Comparison of ENCODE assay signal across 9 cellular contexts in genomic region chr5:132260051-132260450, GRCh38. TPM values are rescaled to one million over a fixed set of nuclear protein-coding genes. Genes with fewer than 3 reads are reported as not detected.
DNase-seq lines count a peak whose midpoint lies in the region; ATAC-seq and TF ChIP-seq lines count a peak whose summit lies in the region.
"Had no signal": no experiment of that assay in that cellular context is flagged by ENCODE, and none has a peak within 500 bp of the region (broad histone marks: within the 10 kb centered on the region; RNA-seq: fewer than 3 reads in every experiment).

No MANE protein-coding gene starts in this region.

- no peak for TF ChIP-seq POLR2A in uterus (IDR thresholded peaks at IDR 0.05)

- whole genome bisulfite sequencing in heart right ventricle, 2 donors = 71 to 74% methylated on average over 6 of the region's 6 CpGs

- H3K27ac ChIP-seq in heart right ventricle (peak overlapping the region in 6 of 10 donors; percentile 2 to 73 (median 56)), uterus (peak overlapping the region; percentile 96 to 99)

- peaks cover 15% of the 10 kb centered on the region for H3K36me3 Mint-ChIP-seq in chondrocyte (ENCODE audit: low read depth)
- H3K36me3 Mint-ChIP-seq: CD4-positive, CD25-positive, alpha-beta regulatory T cell had no signal

- no peak overlapping the region for H3K4me3 ChIP-seq in heart right ventricle
- H3K4me3 ChIP-seq in mucosa of stomach (ENCODE audit: low read length) = no peak overlapping the region
- peak overlapping the region; percentile 80 for H3K4me3 ChIP-seq in uterus

- peak overlapping the region; percentile 91 for H3K27ac Mint-ChIP-seq in chondrocyte (ENCODE audit: unreplicated experiment)

- no peak for ATAC-seq in heart right ventricle
- no peak for ATAC-seq in Right ventricle myocardium superior (ENCODE audit: poor library complexity)

- intact Hi-C loops in heart right ventricle (cut with DNase I) = loop anchor here in 1 of 10 donors (10.0 kb wide), 1 partner anchor 245 kb away; no protein-coding TSS in a partner anchor
- intact Hi-C loops in Right ventricle myocardium superior (cut with DNase I) = no loop called here
- intact Hi-C loops in uterus (cut with DNase I; ENCODE audit: low total_unique reads) = no loop called here

- peak overlapping the region; percentile 81 for H3K4me3 Mint-ChIP-seq in chondrocyte (ENCODE audit: unreplicated experiment)
- H3K4me3 Mint-ChIP-seq: CD4-positive, CD25-positive, alpha-beta regulatory T cell had no signal

- H3K27me3 ChIP-seq in heart right ventricle = peaks cover 0 to 24% (median 0%) of the 10 kb centered on the region in 7 donors
- H3K27me3 ChIP-seq in mucosa of stomach (ENCODE audit: control insufficient read depth, insufficient read depth, low read length) = peaks cover 17% of the 10 kb centered on the region
- H3K27me3 ChIP-seq in uterus = no peaks in the 10 kb centered on the region

- DNase-seq in heart right ventricle (peak in 1 of 2 donors; percentile 4), Right ventricle myocardium superior (no peak), chondrocyte (ENCODE audit: low spot score) (peak; percentile 51), uterus (peak in 1 of 2 donors; percentile 49), KG1 (lab: John Stamatoyannopoulos, UW) (no peak), SIG-M5 (lab: John Stamatoyannopoulos, UW) (no peak), HPDE6-E6E7 (ENCODE audit: extremely low spot score) (no peak)
- DNase-seq: CD4-positive, CD25-positive, alpha-beta regulatory T cell had no signal

- H3K27me3 Mint-ChIP-seq in chondrocyte (ENCODE audit: low read depth) = no peaks in the 10 kb centered on the region

- no peak for TF ChIP-seq CTCF in heart right ventricle (IDR thresholded peaks at IDR 0.05)
- no peak for TF ChIP-seq CTCF in chondrocyte (IDR thresholded peaks at IDR 0.05)
- TF ChIP-seq CTCF in uterus (IDR thresholded peaks at IDR 0.05) = no peak

- no peaks in the 10 kb centered on the region for H3K9me3 ChIP-seq in heart right ventricle
- no peaks in the 10 kb centered on the region for H3K9me3 ChIP-seq in mucosa of stomach (ENCODE audit: control insufficient read depth, low read length)
- no peaks in the 10 kb centered on the region for H3K9me3 ChIP-seq in uterus

- H3K36me3 ChIP-seq in heart right ventricle = no peaks in the 10 kb centered on the region
- H3K36me3 ChIP-seq in mucosa of stomach (ENCODE audit: control insufficient read depth, insufficient read depth, low read length) = no peaks in the 10 kb centered on the region
- H3K36me3 ChIP-seq in uterus = no peaks in the 10 kb centered on the region

- H3K9me3 Mint-ChIP-seq in chondrocyte (ENCODE audit: low read depth) = no peaks in the 10 kb centered on the region
- H3K9me3 Mint-ChIP-seq: CD4-positive, CD25-positive, alpha-beta regulatory T cell had no signal

- H3K4me1 ChIP-seq in heart right ventricle (peaks cover 20 to 76% (median 48%) of the 10 kb centered on the region in 9 donors), mucosa of stomach (ENCODE audit: control insufficient read depth, insufficient read depth, low read length) (peaks cover 42% of the 10 kb centered on the region), uterus (peaks cover 29 to 44% of the 10 kb centered on the region in 2 donors)

- H3K9ac ChIP-seq in mucosa of stomach (ENCODE audit: low read length) = peak overlapping the region; percentile 81

- H3K4me1 Mint-ChIP-seq in chondrocyte (ENCODE audit: low read depth) = peaks cover 62% of the 10 kb centered on the region

RNA-seq across cellular contexts. Expression of gene PDLIM4, which starts 2.6 kb away (rescaled TPM):
- 1 to 10 TPM; 2.1 to 8.7 (median 3.4) TPM for total RNA-seq in heart right ventricle
- polyA plus RNA-seq in heart right ventricle = 10 to 100 TPM in 1 of 2 donors, 1 to 10 TPM in 1; 3.4 to 15.3 TPM
- 5.2 TPM for total RNA-seq in Right ventricle myocardium superior
- total RNA-seq in chondrocyte = 55.1 to 97.8 TPM (median 59.2 TPM) in 3 replicates
- total RNA-seq in uterus = 100 to 1,000 TPM in 1 of 4 donors, 10 to 100 TPM in 3; 14.1 to 148 (median 45.3) TPM
- total RNA-seq: CD4-positive, CD25-positive, alpha-beta regulatory T cell had no signal
- polyA plus RNA-seq: CD4-positive, CD25-positive, alpha-beta regulatory T cell had no signal

RNA-seq across cellular contexts. Expression of gene P4HA2, which starts 32.4 kb away (rescaled TPM):
- 10 to 100 TPM; 35.0 to 77.1 (median 52.4) TPM for total RNA-seq in heart right ventricle
- 10 to 100 TPM; 27.2 to 97.0 TPM for polyA plus RNA-seq in heart right ventricle
- total RNA-seq in Right ventricle myocardium superior = 77.2 TPM
- total RNA-seq in chondrocyte = 261 to 304 TPM (median 302 TPM) in 3 replicates
- 100 to 1,000 TPM in 1 of 4 donors, 10 to 100 TPM in 3; 19.4 to 112 (median 85.2) TPM for total RNA-seq in uterus
- total RNA-seq: CD4-positive, CD25-positive, alpha-beta regulatory T cell had no signal
- polyA plus RNA-seq: CD4-positive, CD25-positive, alpha-beta regulatory T cell had no signal

RNA-seq across cellular contexts. Expression of gene SLC22A4, which starts 34.1 kb away (rescaled TPM):
- total RNA-seq in heart right ventricle (1 to 10 TPM in 8 of 10 donors, under 1 TPM in 2; 0.39 to 9.0 (median 2.1) TPM), Right ventricle myocardium superior (1.6 TPM), chondrocyte (4.2 to 5.4 TPM (median 4.8 TPM) in 3 replicates), uterus (1 to 10 TPM in 3 of 4 donors, under 1 TPM in 1; 0.26 to 4.5 (median 2.3) TPM)
- polyA plus RNA-seq in heart right ventricle = 1 to 10 TPM in 1 of 2 donors, under 1 TPM in 1; 0.51 to 2.7 TPM
- total RNA-seq: CD4-positive, CD25-positive, alpha-beta regulatory T cell had no signal
- polyA plus RNA-seq: CD4-positive, CD25-positive, alpha-beta regulatory T cell had no signal

Comparison
In these comparisons a context has a peak if more than half of its experiments do, and no peak if none do; other contexts are left out.
1. H3K4me3 ChIP-seq: peak in uterus (2 of 2); none in heart right ventricle (0 of 10) and mucosa of stomach (single experiment).